16 cellular contexts compared by ENCODE assay signal in genomic region chr7:139389774-139390173, GRCh38. TPM values are rescaled to one million over a fixed set of nuclear protein-coding genes. Genes with fewer than 3 reads are reported as not detected.
DNase-seq lines count a peak whose midpoint lies in the region; ATAC-seq, FAIRE-seq and TF ChIP-seq lines count a peak whose summit lies in the region.
"Had no signal": no experiment of that assay in that cellular context is flagged by ENCODE, and none has a peak within 500 bp of the region (broad histone marks: within the 10 kb centered on the region; RNA-seq: fewer than 3 reads in every experiment).

No MANE protein-coding gene starts in this region.

- no peak for DNase-seq in activated naive CD8-positive, alpha-beta T cell treated with anti-CD3 and anti-CD28 coated beads, Interleukin-2, amount 50 U/mL, for 24 hours
- no peak for DNase-seq in T-helper 17 cell
- no peak for DNase-seq in K562 (ENCODE audit: extremely low read depth in 1 of 4, low spot score in 3 of 4)
- no peak for DNase-seq in SW480 (ENCODE audit: low spot score)
- DNase-seq: 8988T; CD4-positive, alpha-beta memory T cell; DMS153; DMS79; GDM1; H9 had no signal

- CTCF ChIA-PET in K562 (lab: Yijun Ruan, JAX; ENCODE audit: low intra/inter-chr PET ratio) = no interaction called here

- peak overlapping the region; percentile 8 for H3K27ac Mint-ChIP-seq in activated naive CD8-positive, alpha-beta T cell
- H3K27ac Mint-ChIP-seq in activated naive CD8-positive, alpha-beta T cell treated with anti-CD3 and anti-CD28 coated beads, Interleukin-2, amount 50 U/mL, for 24 hours = no peak overlapping the region
- H3K27ac Mint-ChIP-seq in T-helper 17 cell = peak overlapping the region; percentile 10

- BruUV-seq in K562 (replicated peaks; lab: Mats Ljungman, UMichigan) = no TSS peak

- H3K4me1 ChIP-seq in K562 (replicated peaks in 1 of 2; ENCODE audit: control insufficient read depth in 2 of 2, insufficient read depth in 2 of 2, low read length in 2 of 2) = peaks cover 0 to 4% of the 10 kb centered on the region in 2 experiments; a peak in 2 of 5 replicates
- H3K4me1 ChIP-seq: BLaER1 had no signal

- POLR2A ChIA-PET in K562 (lab: Yijun Ruan, JAX) = interaction anchor here (0.6 to 1.9 kb wide), 4 partner anchors 17 to 30 kb away, joined by 3 to 5 read pairs (median 4); partner anchors contain the start of gene LUC7L2

- no peak for ATAC-seq in activated naive CD8-positive, alpha-beta T cell treated with anti-CD3 and anti-CD28 coated beads, Interleukin-2, amount 50 U/mL, for 24 hours
- ATAC-seq in T-helper 17 cell (no peak), K562 (no peak), HG02571 (IDR thresholded peaks at IDR 0.05; ENCODE audit: unreplicated experiment) (no peak), HG03135 (IDR thresholded peaks at IDR 0.05; ENCODE audit: unreplicated experiment) (no peak)

- no peak for TF ChIP-seq CTCF in K562 (IDR thresholded peaks at IDR 0.05 in 2 of 3, conservative IDR thresholded peaks at IDR 0.05 in 1 of 3; ENCODE audit: insufficient read depth in 2 of 3, low read depth in 1 of 3, low read length in 3 of 3)

- no peak overlapping the region for H3K9ac ChIP-seq in K562 (ENCODE audit: insufficient read depth in 1 of 2, low read depth in 2 of 2, low read length in 2 of 2)
- H3K9ac ChIP-seq: BLaER1 had no signal

- peaks cover 83% of the 10 kb centered on the region for H3K79me2 ChIP-seq in K562 (ENCODE audit: control insufficient read depth, insufficient read depth, low read length)

- TF ChIP-seq EP300 in K562 (IDR thresholded peaks at IDR 0.05; ENCODE audit: low read length) = no peak

- no peaks in the 10 kb centered on the region for H3K27me3 Mint-ChIP-seq in activated naive CD8-positive, alpha-beta T cell
- no peaks in the 10 kb centered on the region for H3K27me3 Mint-ChIP-seq in activated naive CD8-positive, alpha-beta T cell treated with anti-CD3 and anti-CD28 coated beads, Interleukin-2, amount 50 U/mL, for 24 hours
- no peaks in the 10 kb centered on the region for H3K27me3 Mint-ChIP-seq in T-helper 17 cell
- H3K27me3 Mint-ChIP-seq: CD4-positive, alpha-beta memory T cell had no signal

- H3K27ac ChIP-seq in K562 (ENCODE audit: extremely low read depth, low read depth, low read length) = no peak overlapping the region
- H3K27ac ChIP-seq: BLaER1 had no signal

- FAIRE-seq in K562 (lab: Jason Lieb, UNC) = no peak
- FAIRE-seq: H1 had no signal

- peaks cover 13% of the 10 kb centered on the region for H3K36me3 Mint-ChIP-seq in activated naive CD8-positive, alpha-beta T cell
- peaks cover 63% of the 10 kb centered on the region for H3K36me3 Mint-ChIP-seq in activated naive CD8-positive, alpha-beta T cell treated with anti-CD3 and anti-CD28 coated beads, Interleukin-2, amount 50 U/mL, for 24 hours (ENCODE audit: low read depth)
- H3K36me3 Mint-ChIP-seq in T-helper 17 cell (ENCODE audit: low read depth) = peaks cover 12% of the 10 kb centered on the region

- no peaks in the 10 kb centered on the region for H3K9me3 Mint-ChIP-seq in activated naive CD8-positive, alpha-beta T cell (ENCODE audit: low read depth)
- no peaks in the 10 kb centered on the region for H3K9me3 Mint-ChIP-seq in activated naive CD8-positive, alpha-beta T cell treated with anti-CD3 and anti-CD28 coated beads, Interleukin-2, amount 50 U/mL, for 24 hours
- H3K9me3 Mint-ChIP-seq: CD14-positive monocyte; CD4-positive, alpha-beta memory T cell; H9 had no signal

- TF ChIP-seq POLR2A in K562 (conservative IDR thresholded peaks at IDR 0.05) = no peak

- WGBS in K562 (ENCODE audit: insufficient coverage, low coverage, missing lambda C conversion rate) = 98% methylated on average over 2 of the region's 2 CpGs

- H2AFZ ChIP-seq in K562 (ENCODE audit: low read depth, low read length) = no peak overlapping the region

- no peaks in the 10 kb centered on the region for H4K20me1 ChIP-seq in K562 (replicated peaks; ENCODE audit: control insufficient read depth, insufficient read depth, low read length)

- H3K9me3 ChIP-seq in T-helper 17 cell (ENCODE audit: control insufficient read depth, low read length, poor library complexity, severe bottlenecking) (no peaks in the 10 kb centered on the region), K562 (replicated peaks; ENCODE audit: control insufficient read depth, insufficient read depth, low read depth, low read length) (no peaks in the 10 kb centered on the region)
- H3K9me3 ChIP-seq: BLaER1 had no signal

- no peak for TF ChIP-seq RAD21 in K562 (CRISPR knock-in tag; conservative IDR thresholded peaks at IDR 0.05 in 1 of 2, IDR thresholded peaks at IDR 0.05 in 1 of 2)

- no peaks in the 10 kb centered on the region for H3K27me3 ChIP-seq in K562 (ENCODE audit: control insufficient read depth in 2 of 2, insufficient read depth in 2 of 2, low read length in 2 of 2)
- H3K27me3 ChIP-seq: BLaER1 had no signal

- no peak overlapping the region for H3K4me3 ChIP-seq in K562
- H3K4me3 ChIP-seq: BLaER1 had no signal

- no peak overlapping the region for H3K4me3 Mint-ChIP-seq in activated naive CD8-positive, alpha-beta T cell
- H3K4me3 Mint-ChIP-seq in activated naive CD8-positive, alpha-beta T cell treated with anti-CD3 and anti-CD28 coated beads, Interleukin-2, amount 50 U/mL, for 24 hours = no peak overlapping the region
- H3K4me3 Mint-ChIP-seq in T-helper 17 cell = no peak overlapping the region
- H3K4me3 Mint-ChIP-seq: CD14-positive monocyte; CD4-positive, alpha-beta memory T cell; H9 had no signal

- H3K9me1 ChIP-seq in K562 (ENCODE audit: control insufficient read depth, insufficient read depth, low read length) = no peaks in the 10 kb centered on the region

- H3K36me3 ChIP-seq in K562 (ENCODE audit: control insufficient read depth, insufficient read depth, low read length) = peaks cover 81% of the 10 kb centered on the region

- H3K4me1 Mint-ChIP-seq in activated naive CD8-positive, alpha-beta T cell (ENCODE audit: low read depth) = peaks cover 37% of the 10 kb centered on the region
- H3K4me1 Mint-ChIP-seq in activated naive CD8-positive, alpha-beta T cell treated with anti-CD3 and anti-CD28 coated beads, Interleukin-2, amount 50 U/mL, for 24 hours = peaks cover 28% of the 10 kb centered on the region
- peaks cover 29% of the 10 kb centered on the region for H3K4me1 Mint-ChIP-seq in T-helper 17 cell
- H3K4me1 Mint-ChIP-seq: H9 had no signal

- no peak overlapping the region for H3K4me2 ChIP-seq in K562 (ENCODE audit: insufficient read depth, low read length)
- H3K4me2 ChIP-seq: BLaER1 had no signal

- in situ Hi-C loops in K562 (cut with MboI) = no loop called here

- intact Hi-C loops in K562 (cut with micrococcal nuclease) = no loop called here

TF ChIP-seq in K562, 482 proteins besides CTCF, POLR2A, EP300 and RAD21 (continues in another document):
- no peak for TF ChIP-seq HOXB6 (CRISPR knock-in tag; IDR thresholded peaks at IDR 0.05; ENCODE audit: borderline replicate concordance)
- no peak for TF ChIP-seq TRIM24 (IDR thresholded peaks at IDR 0.05)
- TF ChIP-seq RBM25 (IDR thresholded peaks at IDR 0.05; ENCODE audit: low read depth, low read length, severe bottlenecking) = peak; percentile 62

RNA-seq across cellular contexts. Expression of gene LUC7L2, which starts 30.1 kb away (rescaled TPM):
- 100 to 1,000 TPM; 187 to 190 TPM for total RNA-seq in T-helper 17 cell
- 93.5 and 286 TPM in 2 replicates for total RNA-seq in K562 (2011; cell fraction: chromatin; rRNA removed; ENCODE audit: low replicate concordance)
- 133 and 154 TPM in 2 replicates for total RNA-seq in K562 (2011; cell fraction: nucleolus; rRNA removed)
- total RNA-seq in K562 (2011; cell fraction: nucleoplasm; rRNA removed) = 161 and 217 TPM in 2 replicates
- total RNA-seq in K562 (2014; rRNA removed) = 110 and 119 TPM in 2 replicates
- 144 and 164 TPM in 2 replicates for total RNA-seq in K562 (2014; rRNA removed; fragmentation: Illumina TruSeq; extraction: Trizol)
- 141 and 144 TPM in 2 replicates for total RNA-seq in K562 (2015; rRNA removed; fragmentation: Illumina TruSeq; extraction: Trizol)
- 198 and 207 TPM in 2 replicates for total RNA-seq in K562 (2021)
- 95.0 and 115 TPM in 2 replicates for polyA plus RNA-seq in K562 (2011; rRNA removed)
- 61.1 and 102 TPM in 2 replicates for polyA plus RNA-seq in K562 (2011; cell fraction: cytosol; rRNA removed)
- 137 and 144 TPM in 2 replicates for polyA plus RNA-seq in K562 (2011; cell fraction: nucleus; rRNA removed)
- 102 and 214 TPM in 2 replicates for polyA plus RNA-seq in K562 (2012)
- polyA plus RNA-seq in K562 (2014; fragmentation: Illumina TruSeq; extraction: Trizol) = 137 and 168 TPM in 2 replicates
- 10 to 100 TPM; 56.1 to 66.5 TPM for polyA plus RNA-seq in K562 (2014; fragmentation: Nextera tagmentation; extraction: Ambion mirVana)
- 117 and 144 TPM in 2 replicates for polyA plus RNA-seq in K562 (2014; rRNA removed)
- 121 and 164 TPM in 2 replicates for polyA minus RNA-seq in K562 (2011; rRNA and poly(A)+ RNA removed)
- polyA minus RNA-seq in K562 (2011; cell fraction: cytosol; rRNA and poly(A)+ RNA removed) = 55.3 and 77.4 TPM in 2 replicates
- 193 and 262 TPM in 2 replicates for polyA minus RNA-seq in K562 (2011; cell fraction: nucleus; rRNA and poly(A)+ RNA removed)

RNA-seq across cellular contexts. Expression of gene FMC1, which starts 48.6 kb away (rescaled TPM):
- 1 to 10 TPM; 3.6 to 6.3 TPM for total RNA-seq in T-helper 17 cell
- total RNA-seq in K562 (2011; cell fraction: chromatin; rRNA removed; ENCODE audit: low replicate concordance) = 10.0 and 12.5 TPM in 2 replicates
- total RNA-seq in K562 (2011; cell fraction: nucleolus; rRNA removed) = 17.1 and 19.0 TPM in 2 replicates
- total RNA-seq in K562 (2011; cell fraction: nucleoplasm; rRNA removed) = 19.2 and 21.5 TPM in 2 replicates
- 25.8 and 28.6 TPM in 2 replicates for total RNA-seq in K562 (2014; rRNA removed)
- 16.8 and 26.1 TPM in 2 replicates for total RNA-seq in K562 (2014; rRNA removed; fragmentation: Illumina TruSeq; extraction: Trizol)
- 12.1 and 14.0 TPM in 2 replicates for total RNA-seq in K562 (2015; rRNA removed; fragmentation: Illumina TruSeq; extraction: Trizol)
- 29.0 TPM in 2 replicates for total RNA-seq in K562 (2021)
- 30.6 and 49.5 TPM in 2 replicates for polyA plus RNA-seq in K562 (2011; rRNA removed)
- polyA plus RNA-seq in K562 (2011; cell fraction: cytosol; rRNA removed) = 37.2 and 46.5 TPM in 2 replicates
- polyA plus RNA-seq in K562 (2011; cell fraction: nucleus; rRNA removed) = 32.2 and 54.0 TPM in 2 replicates
- 42.5 and 51.0 TPM in 2 replicates for polyA plus RNA-seq in K562 (2012)
- 14.1 and 25.3 TPM in 2 replicates for polyA plus RNA-seq in K562 (2014; fragmentation: Illumina TruSeq; extraction: Trizol)
- 100 to 1,000 TPM; 112 to 116 TPM for polyA plus RNA-seq in K562 (2014; fragmentation: Nextera tagmentation; extraction: Ambion mirVana)
- polyA plus RNA-seq in K562 (2014; rRNA removed) = 35.3 and 37.8 TPM in 2 replicates
- polyA minus RNA-seq in K562 (2011; rRNA and poly(A)+ RNA removed) = 7.4 and 8.4 TPM in 2 replicates
- 5.2 and 8.2 TPM in 2 replicates for polyA minus RNA-seq in K562 (2011; cell fraction: cytosol; rRNA and poly(A)+ RNA removed)
- polyA minus RNA-seq in K562 (2011; cell fraction: nucleus; rRNA and poly(A)+ RNA removed) = 4.3 and 8.8 TPM in 2 replicates
